30 cellular contexts compared by ENCODE assay signal in genomic region chr10:42940487-42941157, GRCh38.
DNase-seq lines count a peak whose midpoint lies in the region; FAIRE-seq and TF ChIP-seq lines count a peak whose summit lies in the region.
"Had no signal": no experiment of that assay in that cellular context is flagged by ENCODE, and none has a peak within 500 bp of the region (broad histone marks: within the 10 kb centered on the region; RNA-seq: fewer than 3 reads in every experiment).

No MANE protein-coding gene starts in this region.

- FAIRE-seq in HTR-8/SVneo (lab: Jason Lieb, UNC) = no peak
- FAIRE-seq: endothelial cell of umbilical vein, GM12891 had no signal

- no peak overlapping the region for H3K18ac ChIP-seq in H9 (ENCODE audit: insufficient read length, low read depth, low read length)

- no peak overlapping the region for H2BK12ac ChIP-seq in H9 (ENCODE audit: insufficient read length, low read depth, low read length)

- intact Hi-C loops in posterior vena cava (cut with DNase I) = no loop called here

- H3K56ac ChIP-seq in H9 (ENCODE audit: insufficient read length, low read depth, low read length) = no peak overlapping the region

- H3T11ph ChIP-seq in H9 (ENCODE audit: low read length) = no peak overlapping the region

- peak overlapping the region in 2 of 11 experiments; percentile 10 to 25; a peak in 2 of 22 replicates for H3K27ac ChIP-seq in BLaER1 treated with 17β-estradiol and CSF1 and Interleukin-3, amounts not matched to agents 10 nM and 100 nM
- H3K27ac ChIP-seq in H9 (ENCODE audit: insufficient read length, low read depth, low read length) = no peak overlapping the region
- no peak overlapping the region for H3K27ac ChIP-seq in endodermal cell (ENCODE audit: low read depth, low read length)
- H3K27ac ChIP-seq: dorsolateral prefrontal cortex, left lung, ovary had no signal

- H2BK20ac ChIP-seq in H9 (ENCODE audit: low read depth, low read length, poor library complexity, severe bottlenecking) = no peak overlapping the region

- H3K79me1 ChIP-seq in H9 (ENCODE audit: insufficient read depth, low read depth, low read length, poor library complexity, severe bottlenecking) = no peaks in the 10 kb centered on the region

- H3K14ac ChIP-seq in H9 (ENCODE audit: insufficient read depth, low read length) = no peak overlapping the region

- no peak overlapping the region for H3K4ac ChIP-seq in H9 (ENCODE audit: low read depth, low read length)

- H4K5ac ChIP-seq in H9 (ENCODE audit: insufficient read length, low read depth, low read length) = no peak overlapping the region

- no peak overlapping the region for H4K91ac ChIP-seq in H9 (ENCODE audit: insufficient read length, low read depth, low read length)

- DNase-seq in H9 (peak; percentile 24), endodermal cell (peak; percentile 44), posterior vena cava (ENCODE audit: low spot score) (peak; percentile 69), DMS114 treated with DMSO at 0.1 percent for 48 hours (lab: John Stamatoyannopoulos, UW; ENCODE audit: unreplicated experiment) (no peak), HTR-8/SVneo (ENCODE audit: insufficient read length, low spot score) (no peak)
- no peak for DNase-seq in activated CD4-positive, alpha-beta T cell treated with anti-CD3 and anti-CD28 coated beads, Interleukin-2, amount 50 U/mL, for 1 hour
- DNase-seq: activated CD8-positive, alpha-beta T cell treated with anti-CD3 and anti-CD28 coated beads, Interleukin-2, amount 10 ng/mL, durations not matched to agents 7 days and 5 days; activated naive CD4-positive, alpha-beta T cell treated with Interleukin-2 at 50 U/mL for 16 hours; CD4-positive, CD25-positive, alpha-beta regulatory T cell; EL; GOT3; hypothalamus; immature natural killer cell; IMR-90; naive thymus-derived CD8-positive, alpha-beta T cell; NCI-H1048; NCI-H1694 treated with DMSO at 0.1 percent for 48 hours; NCI-H2171; NCI-H524; ovary; SHP77 treated with DMSO at 0.1 percent for 48 hours; stimulated activated CD4-positive, alpha-beta T cell treated with anti-CD3 and anti-CD28 coated beads, Interleukin-4, amount 100 ng/mL, for 24 hours; substantia nigra had no signal

- H2BK120ac ChIP-seq in H9 (ENCODE audit: low read depth, low read length, poor library complexity, severe bottlenecking) = no peak overlapping the region

- H2BK5ac ChIP-seq in H9 (ENCODE audit: insufficient read length, low read length) = no peak overlapping the region

- no peaks in the 10 kb centered on the region for H3K36me3 Mint-ChIP-seq in H9 (ENCODE audit: insufficient read depth in 1 of 3, low read depth in 3 of 3)
- H3K36me3 Mint-ChIP-seq in endodermal cell (ENCODE audit: low read depth) = no peaks in the 10 kb centered on the region
- H3K36me3 Mint-ChIP-seq: CD4-positive, CD25-positive, alpha-beta regulatory T cell; immature natural killer cell; mesothelial cell of epicardium; naive thymus-derived CD8-positive, alpha-beta T cell; stimulated activated memory B cell treated with anti-CD40 and anti-IgM and Interleukin-4, amounts not matched to agents 10 μg/mL and 1 μg/mL and 100 μg/mL, for 72 hours had no signal

- H4K20me1 ChIP-seq in BLaER1 treated with 17β-estradiol and CSF1 and Interleukin-3, amounts not matched to agents 10 nM and 100 nM = no peaks in the 10 kb centered on the region; a peak in 1 of 22 replicates
- H4K20me1 ChIP-seq in H9 (ENCODE audit: control insufficient read depth, insufficient read depth, insufficient read length) = no peaks in the 10 kb centered on the region

- no peaks in the 10 kb centered on the region for H3K9me3 Mint-ChIP-seq in H9
- no peaks in the 10 kb centered on the region for H3K9me3 Mint-ChIP-seq in endodermal cell
- H3K9me3 Mint-ChIP-seq: CD4-positive, CD25-positive, alpha-beta regulatory T cell; immature natural killer cell; mesothelial cell of epicardium; naive thymus-derived CD8-positive, alpha-beta T cell; stimulated activated memory B cell treated with anti-CD40 and anti-IgM and Interleukin-4, amounts not matched to agents 10 μg/mL and 1 μg/mL and 100 μg/mL, for 72 hours had no signal

- no peak overlapping the region for H2AK5ac ChIP-seq in H9 (ENCODE audit: insufficient read length, low read length)

- peak overlapping the region; percentile 3 to 73 (median 63); a peak in 21 of 22 replicates for H3K4me2 ChIP-seq in BLaER1 treated with 17β-estradiol and CSF1 and Interleukin-3, amounts not matched to agents 10 nM and 100 nM
- H3K4me2 ChIP-seq in H9 (ENCODE audit: insufficient read depth, insufficient read length, low read length) = no peak overlapping the region

- H3K9me3 ChIP-seq in BLaER1 treated with 17β-estradiol and CSF1 and Interleukin-3, amounts not matched to agents 10 nM and 100 nM (replicated peaks in 1 of 11) = no peaks in the 10 kb centered on the region
- no peaks in the 10 kb centered on the region for H3K9me3 ChIP-seq in H9 (ENCODE audit: control insufficient read depth, low read depth, low read length)
- H3K9me3 ChIP-seq in endodermal cell (ENCODE audit: control insufficient read depth, low read length) = no peaks in the 10 kb centered on the region
- H3K9me3 ChIP-seq: left lung, ovary had no signal

- no peak overlapping the region for H3K23ac ChIP-seq in H9 (ENCODE audit: insufficient read length, low read depth, low read length)

- no peak overlapping the region for H4K8ac ChIP-seq in H9 (replicated peaks; ENCODE audit: insufficient read length, low read depth, low read length)

- H2BK15ac ChIP-seq in H9 (ENCODE audit: low read depth, low read length) = no peak overlapping the region

- H3K79me2 ChIP-seq in H9 (ENCODE audit: insufficient read depth, low read length) = no peaks in the 10 kb centered on the region

- H3K4me1 ChIP-seq in BLaER1 treated with 17β-estradiol and CSF1 and Interleukin-3, amounts not matched to agents 10 nM and 100 nM = peaks cover 7 to 34% (median 21%) of the 10 kb centered on the region in 10 experiments; a peak in 19 of 20 replicates
- no peaks in the 10 kb centered on the region for H3K4me1 ChIP-seq in H9 (ENCODE audit: insufficient read depth, low read length)
- H3K4me1 ChIP-seq in endodermal cell (ENCODE audit: control insufficient read depth, insufficient read depth, low read length) = no peaks in the 10 kb centered on the region
- H3K4me1 ChIP-seq: left lung had no signal

- no CpG with 5 or more reads among the region's 22 CpGs for WGBS in H9 (ENCODE audit: extremely low coverage, insufficient read length, low lambda C conversion rate)
- 84 to 87% methylated on average over 16 to 22 of the region's 22 CpGs for WGBS in endodermal cell (ENCODE audit: insufficient coverage in 1 of 2, insufficient read length in 1 of 2), 2 experiments

- H3K4me1 Mint-ChIP-seq in H9 (peaks cover 0 to 2% of the 10 kb centered on the region in 2 experiments; a peak in 1 of 4 replicates), endodermal cell (peaks cover 10% of the 10 kb centered on the region)
- H3K4me1 Mint-ChIP-seq: CD4-positive, CD25-positive, alpha-beta regulatory T cell; immature natural killer cell; naive thymus-derived CD8-positive, alpha-beta T cell; stimulated activated memory B cell treated with anti-CD40 and anti-IgM and Interleukin-4, amounts not matched to agents 10 μg/mL and 1 μg/mL and 100 μg/mL, for 72 hours had no signal

- no peaks in the 10 kb centered on the region for H3K27me3 ChIP-seq in BLaER1 treated with 17β-estradiol and CSF1 and Interleukin-3, amounts not matched to agents 10 nM and 100 nM
- H3K27me3 ChIP-seq in H9 (ENCODE audit: insufficient read depth, low read length) (no peaks in the 10 kb centered on the region), endodermal cell (ENCODE audit: control insufficient read depth, insufficient read depth, low read length, poor library complexity, severe bottlenecking) (peaks cover under 1% of the 10 kb centered on the region)
- H3K27me3 ChIP-seq: ovary had no signal

- TF ChIP-seq CTCF in H9 (conservative IDR thresholded peaks at IDR 0.05) (no peak), endodermal cell (conservative IDR thresholded peaks at IDR 0.05) (no peak)

- H2AFZ ChIP-seq in H9 (ENCODE audit: low read length) = no peak overlapping the region

- no peaks in the 10 kb centered on the region for H3K36me3 ChIP-seq in BLaER1 treated with 17β-estradiol and CSF1 and Interleukin-3, amounts not matched to agents 10 nM and 100 nM
- H3K36me3 ChIP-seq in endodermal cell (ENCODE audit: control insufficient read depth, insufficient read depth, low read length) = no peaks in the 10 kb centered on the region
- H3K36me3 ChIP-seq: left lung, ovary had no signal

- H3K27ac Mint-ChIP-seq in H9 = peak overlapping the region in 1 of 3 experiments; percentile 87; a peak in 1 of 7 replicates
- H3K27ac Mint-ChIP-seq in endodermal cell = no peak overlapping the region
- H3K27ac Mint-ChIP-seq: activated CD8-positive, alpha-beta T cell treated with anti-CD3 and anti-CD28 coated beads, Interleukin-2, amount 10 ng/mL, durations not matched to agents 7 days and 5 days; CD4-positive, CD25-positive, alpha-beta regulatory T cell; immature natural killer cell; mesothelial cell of epicardium; naive thymus-derived CD8-positive, alpha-beta T cell; stimulated activated memory B cell treated with anti-CD40 and anti-IgM and Interleukin-4, amounts not matched to agents 10 μg/mL and 1 μg/mL and 100 μg/mL, for 72 hours had no signal

- peak overlapping the region in 1 of 11 experiments; percentile 27; a peak in 2 of 22 replicates for H3K9ac ChIP-seq in BLaER1 treated with 17β-estradiol and CSF1 and Interleukin-3, amounts not matched to agents 10 nM and 100 nM
- no peak overlapping the region for H3K9ac ChIP-seq in H9 (ENCODE audit: extremely low read depth, insufficient read length, low read length)
- H3K9ac ChIP-seq in endodermal cell (ENCODE audit: extremely low read depth, low read length, poor library complexity, severe bottlenecking) = no peak overlapping the region

- H3K4me3 ChIP-seq in BLaER1 treated with 17β-estradiol and CSF1 and Interleukin-3, amounts not matched to agents 10 nM and 100 nM = no peak overlapping the region
- no peak overlapping the region for H3K4me3 ChIP-seq in endodermal cell (ENCODE audit: low read length)
- H3K4me3 ChIP-seq: dorsolateral prefrontal cortex, left lung, ovary had no signal

- H3K4me3 Mint-ChIP-seq in H9 (no peak overlapping the region), endodermal cell (no peak overlapping the region)
- H3K4me3 Mint-ChIP-seq: activated CD8-positive, alpha-beta T cell treated with anti-CD3 and anti-CD28 coated beads, Interleukin-2, amount 10 ng/mL, durations not matched to agents 7 days and 5 days; CD4-positive, CD25-positive, alpha-beta regulatory T cell; immature natural killer cell; mesothelial cell of epicardium; naive thymus-derived CD8-positive, alpha-beta T cell; stimulated activated memory B cell treated with anti-CD40 and anti-IgM and Interleukin-4, amounts not matched to agents 10 μg/mL and 1 μg/mL and 100 μg/mL, for 72 hours had no signal

- H3K23me2 ChIP-seq in H9 (ENCODE audit: insufficient read length, low read depth, low read length, poor library complexity, severe bottlenecking) = no peaks in the 10 kb centered on the region

- H3K27me3 Mint-ChIP-seq in H9 (ENCODE audit: low read depth) = peaks cover 13% of the 10 kb centered on the region
- peaks cover 10% of the 10 kb centered on the region for H3K27me3 Mint-ChIP-seq in endodermal cell (ENCODE audit: insufficient read depth)

Comparison
In these comparisons a context has a peak if more than half of its experiments do, and no peak if none do; other contexts are left out.
1. DNase-seq: peak in H9 (single experiment), endodermal cell (single experiment) and posterior vena cava (single experiment); none in DMS114 treated with DMSO at 0.1 percent for 48 hours (single experiment), HTR-8/SVneo (single experiment) and activated CD4-positive, alpha-beta T cell treated with anti-CD3 and anti-CD28 coated beads, Interleukin-2, amount 50 U/mL, for 1 hour (single experiment).